Comparison of ENCODE assay signal across 8 cellular contexts in the genomic region with DNA sequence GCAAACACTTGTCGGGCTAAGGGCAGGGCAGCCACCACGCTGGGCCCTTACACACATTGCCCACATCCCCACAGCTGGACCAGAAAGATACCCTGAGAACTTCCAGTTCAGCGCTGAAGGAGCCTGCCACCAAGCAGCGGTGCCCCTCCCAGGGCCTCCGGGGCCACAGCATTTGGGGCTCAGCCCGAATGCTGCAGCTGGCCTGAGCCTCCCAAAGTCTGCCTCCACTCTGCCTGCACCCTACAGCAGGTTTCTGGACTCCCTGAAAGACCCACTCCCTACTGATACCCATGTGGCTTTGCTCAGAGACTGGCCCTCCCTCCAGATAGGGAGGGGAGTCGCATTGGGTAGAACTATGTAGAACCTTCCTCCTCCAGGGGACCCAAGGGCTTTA. TPM values are rescaled to one million over a fixed set of nuclear protein-coding genes. Genes with fewer than 3 reads are reported as not detected.
DNase-seq lines count a peak whose midpoint lies in the region; ATAC-seq and TF ChIP-seq lines count a peak whose summit lies in the region.

No MANE protein-coding gene starts in this region.

- TF ChIP-seq CTCF in BE2C (IDR thresholded peaks at IDR 0.05; ENCODE audit: low read depth, low read length) (no peak), ascending aorta (IDR thresholded peaks at IDR 0.05) (no peak)

- H3K36me3 ChIP-seq in BE2C, result no peaks in the 10 kb centered on the region
- H3K36me3 ChIP-seq in HUES48 (ENCODE audit: control insufficient read depth, insufficient read depth, low read length), result no peaks in the 10 kb centered on the region
- no peaks in the 10 kb centered on the region for H3K36me3 ChIP-seq in ascending aorta

- H3K4me1 ChIP-seq in BE2C (no peaks in the 10 kb centered on the region), HUES48 (ENCODE audit: control insufficient read depth, insufficient read depth, low read length) (peaks cover 8% of the 10 kb centered on the region), ascending aorta (peaks cover 16 to 22% of the 10 kb centered on the region in 2 donors)

- no peak overlapping the region for H3K27ac ChIP-seq in HUES48 (ENCODE audit: low read depth, low read length)
- peak overlapping the region; percentile 90 to 94 for H3K27ac ChIP-seq in ascending aorta

- no peaks in the 10 kb centered on the region for H3K27me3 Mint-ChIP-seq in naive thymus-derived CD8-positive, alpha-beta T cell

- H3K4me3 Mint-ChIP-seq in naive thymus-derived CD8-positive, alpha-beta T cell, result peak overlapping the region; percentile 81 to 96 (median 91)

- H3K27ac Mint-ChIP-seq in naive thymus-derived CD8-positive, alpha-beta T cell, result peak overlapping the region in 9 of 10 donors; percentile 76 to 99 (median 95)

- no peak for ATAC-seq in naive thymus-derived CD8-positive, alpha-beta T cell
- ATAC-seq in HG03565 (IDR thresholded peaks at IDR 0.05; ENCODE audit: unreplicated experiment) (no peak), HG02884 (IDR thresholded peaks at IDR 0.05; ENCODE audit: unreplicated experiment) (no peak)

- POLR2A ChIA-PET in naive thymus-derived CD8-positive, alpha-beta T cell (lab: Charles Lee), result interaction anchor here (2.7 kb wide), 1 partner anchor 40 kb away, joined by 10 read pairs; a partner anchor contains a TSS

- H3K9ac ChIP-seq in HUES48 (ENCODE audit: low read depth, low read length), result no peak overlapping the region

- no peaks in the 10 kb centered on the region for H3K9me3 Mint-ChIP-seq in naive thymus-derived CD8-positive, alpha-beta T cell

- H3K4me3 ChIP-seq in BE2C (ENCODE audit: low read depth, low read length) (peak overlapping the region; percentile 84; the same call in 1 of the 2 replicates), HUES48 (ENCODE audit: low read depth, low read length) (peak overlapping the region; percentile 88), ascending aorta (peak overlapping the region in 1 of 2 donors; percentile 94)

- H3K36me3 Mint-ChIP-seq in naive thymus-derived CD8-positive, alpha-beta T cell, result no peaks in the 10 kb centered on the region

- no peak for DNase-seq in BE2C
- DNase-seq in ascending aorta (ENCODE audit: low spot score in 2 of 2), result no peak
- DNase-seq in naive thymus-derived CD8-positive, alpha-beta T cell, result no peak
- DNase-seq in NCI-H2227 (lab: John Stamatoyannopoulos, UW; ENCODE audit: unreplicated experiment), result no peak
- DNase-seq in CD1c-positive myeloid dendritic cell (ENCODE audit: extremely low spot score), result no peak

- no peaks in the 10 kb centered on the region for H3K9me3 ChIP-seq in BE2C
- H3K9me3 ChIP-seq in HUES48 (ENCODE audit: control insufficient read depth, insufficient read depth, low read length), result no peaks in the 10 kb centered on the region
- no peaks in the 10 kb centered on the region for H3K9me3 ChIP-seq in ascending aorta

- H3K27me3 ChIP-seq in BE2C (no peaks in the 10 kb centered on the region), HUES48 (ENCODE audit: control insufficient read depth, insufficient read depth, low read length) (no peaks in the 10 kb centered on the region), ascending aorta (no peaks in the 10 kb centered on the region)

- peaks cover 12 to 33% (median 31%) of the 10 kb centered on the region in 4 donors for H3K4me1 Mint-ChIP-seq in naive thymus-derived CD8-positive, alpha-beta T cell

- intact Hi-C loops in ascending aorta (cut with DNase I), result loop anchor here (5.0 kb wide), 1 partner anchor 41 kb away; a partner anchor contains a TSS

RNA-seq across cellular contexts. Expression of a gene that starts 1.5 kb away (rescaled TPM):
- polyA plus RNA-seq in BE2C (2012; ENCODE audit: insufficient read depth, insufficient read length, low read depth), result 410 TPM
- 149 TPM for total RNA-seq in ascending aorta
- total RNA-seq in naive thymus-derived CD8-positive, alpha-beta T cell, result 10 to 100 TPM; 58.4 to 59.0 TPM
- polyA plus RNA-seq in naive thymus-derived CD8-positive, alpha-beta T cell, result 10 to 100 TPM; 49.5 to 61.8 (median 55.0) TPM

RNA-seq across cellular contexts. Expression of a gene that starts 3.3 kb away (rescaled TPM):
- not detected for polyA plus RNA-seq in BE2C (2012; ENCODE audit: insufficient read depth, insufficient read length, low read depth)
- not detected for total RNA-seq in ascending aorta
- total RNA-seq in naive thymus-derived CD8-positive, alpha-beta T cell, result not detected
- polyA plus RNA-seq in naive thymus-derived CD8-positive, alpha-beta T cell, result under 1 TPM in 1 of 3 donors, not detected in 2; 0.11 TPM

RNA-seq across cellular contexts. Expression of a gene that starts 27.6 kb away (rescaled TPM):
- not detected for polyA plus RNA-seq in BE2C (2012; ENCODE audit: insufficient read depth, insufficient read length, low read depth)
- not detected for total RNA-seq in ascending aorta
- total RNA-seq in naive thymus-derived CD8-positive, alpha-beta T cell, result not detected
- not detected for polyA plus RNA-seq in naive thymus-derived CD8-positive, alpha-beta T cell

RNA-seq across cellular contexts. Expression of a gene that starts 28.8 kb away (rescaled TPM):
- polyA plus RNA-seq in BE2C (2012; ENCODE audit: insufficient read depth, insufficient read length, low read depth), result 890 TPM
- 670 TPM for total RNA-seq in ascending aorta
- 100 to 1,000 TPM; 181 to 190 TPM for total RNA-seq in naive thymus-derived CD8-positive, alpha-beta T cell
- polyA plus RNA-seq in naive thymus-derived CD8-positive, alpha-beta T cell, result 100 to 1,000 TPM; 166 to 191 (median 191) TPM

RNA-seq across cellular contexts. Expression of a gene that starts 39.6 kb away (rescaled TPM):
- 2,008 TPM for polyA plus RNA-seq in BE2C (2012; ENCODE audit: insufficient read depth, insufficient read length, low read depth)
- total RNA-seq in ascending aorta, result 314 TPM
- 100 to 1,000 TPM; 317 to 343 TPM for total RNA-seq in naive thymus-derived CD8-positive, alpha-beta T cell
- 100 to 1,000 TPM in 1 of 3 donors, 10 to 100 TPM in 2; 55.1 to 102 (median 87.2) TPM for polyA plus RNA-seq in naive thymus-derived CD8-positive, alpha-beta T cell
